19 cellular contexts compared by ENCODE assay signal in the genomic region with DNA sequence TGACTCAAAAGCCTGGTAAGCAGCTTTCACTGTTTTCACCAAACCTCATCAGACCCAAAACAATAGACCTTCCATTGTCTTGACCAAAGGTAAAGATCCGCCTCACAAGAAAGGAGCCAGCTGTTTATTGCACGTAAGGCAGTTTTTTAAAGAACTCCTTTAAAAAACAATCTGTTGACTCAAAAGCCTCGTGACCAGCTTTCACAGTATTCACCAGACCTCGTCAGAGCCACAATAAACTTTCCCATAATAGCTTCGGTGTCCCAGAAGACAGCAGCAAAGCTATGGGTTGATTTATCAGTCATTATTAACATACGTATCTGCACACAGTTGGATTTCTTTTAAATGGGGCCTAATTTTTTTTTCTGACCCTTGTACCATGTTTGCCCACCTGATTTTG.
"Had no signal": no experiment of that assay in that cellular context is flagged by ENCODE, and none has a peak within 500 bp of the region (broad histone marks: within the 10 kb centered on the region; RNA-seq: fewer than 3 reads in every experiment).

No MANE protein-coding gene starts in this region.

- H3K4me3 ChIP-seq: left lung, ovary, psoas muscle had no signal

- H3K27me3 Mint-ChIP-seq: activated CD4-positive, alpha-beta T cell treated with anti-CD3 and anti-CD28 coated beads for 36 hours; activated naive CD8-positive, alpha-beta T cell; effector memory CD8-positive, alpha-beta T cell; stimulated activated naive CD8-positive, alpha-beta T cell treated with anti-CD3 and anti-CD28 coated beads, Interleukin-15, amount 100 ng/mL, for 72 hours; type B pancreatic cell had no signal

- H3K27ac ChIP-seq: left lung, ovary, psoas muscle, WERI-Rb-1 had no signal

- H3K4me3 Mint-ChIP-seq: activated CD4-positive, alpha-beta T cell treated with anti-CD3 and anti-CD28 coated beads for 36 hours; activated naive CD8-positive, alpha-beta T cell; effector memory CD8-positive, alpha-beta T cell; naive B cell; stimulated activated naive CD8-positive, alpha-beta T cell treated with anti-CD3 and anti-CD28 coated beads, Interleukin-15, amount 100 ng/mL, for 72 hours; type B pancreatic cell had no signal

- H3K36me3 ChIP-seq: left lung, ovary, WERI-Rb-1 had no signal

- H3K9me3 Mint-ChIP-seq: effector memory CD8-positive, alpha-beta T cell; naive B cell; stimulated activated naive CD8-positive, alpha-beta T cell treated with anti-CD3 and anti-CD28 coated beads, Interleukin-15, amount 100 ng/mL, for 72 hours; type B pancreatic cell had no signal

- DNase-seq: activated CD4-positive, alpha-beta T cell treated with anti-CD3 and anti-CD28 coated beads for 36 hours; activated CD4-positive, alpha-beta T cell treated with anti-CD3 and anti-CD28 coated beads, Interleukin-2, amount 50 U/mL, for 48 hours; activated gamma-delta T cell; dermis blood vessel endothelial cell; effector memory CD8-positive, alpha-beta T cell; foreskin melanocyte; glutamatergic neuron; kidney; left lung; naive B cell; ovary; psoas muscle; right cardiac atrium; stimulated activated naive CD8-positive, alpha-beta T cell treated with anti-CD3 and anti-CD28 coated beads, Interleukin-15, amount 100 ng/mL, for 72 hours; SW 1271; T-helper 2 cell; WERI-Rb-1 had no signal

- H3K4me1 ChIP-seq: psoas muscle had no signal

- H3K36me3 Mint-ChIP-seq: activated naive CD8-positive, alpha-beta T cell; naive B cell; type B pancreatic cell had no signal

- H3K9me3 ChIP-seq: left lung, ovary, psoas muscle had no signal

- H3K27me3 ChIP-seq: left lung, ovary had no signal

- H3K27ac Mint-ChIP-seq: activated CD4-positive, alpha-beta T cell treated with anti-CD3 and anti-CD28 coated beads for 36 hours; activated naive CD8-positive, alpha-beta T cell; effector memory CD8-positive, alpha-beta T cell; stimulated activated naive CD8-positive, alpha-beta T cell treated with anti-CD3 and anti-CD28 coated beads, Interleukin-15, amount 100 ng/mL, for 72 hours; type B pancreatic cell had no signal
